In genomic region chr14:95984206-95984605, GRCh38 we compare ENCODE assay signal across 35 cellular contexts. TPM values are rescaled to one million over a fixed set of nuclear protein-coding genes. Genes with fewer than 3 reads are reported as not detected.
"Had no signal": no experiment of that assay in that cellular context is flagged by ENCODE, and none has a peak within 500 bp of the region (broad histone marks: within the 10 kb centered on the region; RNA-seq: fewer than 3 reads in every experiment).

No MANE protein-coding gene starts in this region.

- H3K27ac ChIP-seq: KMS-11 had no signal

- H3K27me3 ChIP-seq: MG63 had no signal

- H3K9me3 ChIP-seq: MG63 had no signal

- H3K4me2 ChIP-seq: KMS-11 had no signal

- H3K9ac ChIP-seq: KMS-11 had no signal

- H3K4me3 ChIP-seq: MG63 had no signal

- H3K36me3 ChIP-seq: MG63 had no signal

- DNase-seq: Karpas-422, Kasumi-1, MG63, MM.1S, MV-4-11, NCI-H1048, NCI-H1092, NCI-H1092 treated with DMSO at 0.1 percent for 48 hours, NCI-H1105, NCI-H1105 treated with DMSO at 0.1 percent for 48 hours, NCI-H1417, NCI-H1417 treated with DMSO at 0.1 percent for 48 hours, NCI-H1436, NCI-H1436 treated with DMSO at 0.1 percent for 48 hours, NCI-H146, NCI-H1694, NCI-H1694 treated with DMSO at 0.1 percent for 48 hours, NCI-H187, NCI-H187 treated with DMSO at 0.1 percent for 48 hours, NCI-H1930, NCI-H2029, NCI-H2029 treated with DMSO at 0.1 percent for 48 hours, NCI-H2081, NCI-H2081 treated with DMSO at 0.1 percent for 48 hours, NCI-H2107, NCI-H2171, NCI-H2171 treated with DMSO at 0.1 percent for 48 hours, NCI-H2227 treated with DMSO at 0.1 percent for 48 hours, NCI-H226, NCI-H345, NCI-H446, NCI-H446 treated with DMSO at 0.1 percent for 48 hours, NCI-H510A had no signal

RNA-seq across cellular contexts. Expression of gene C14orf132, which starts 55.0 kb away (rescaled TPM):
- total RNA-seq: MCF 10A had no signal
